Comparison of ENCODE assay signal across 8 cellular contexts in the genomic region with DNA sequence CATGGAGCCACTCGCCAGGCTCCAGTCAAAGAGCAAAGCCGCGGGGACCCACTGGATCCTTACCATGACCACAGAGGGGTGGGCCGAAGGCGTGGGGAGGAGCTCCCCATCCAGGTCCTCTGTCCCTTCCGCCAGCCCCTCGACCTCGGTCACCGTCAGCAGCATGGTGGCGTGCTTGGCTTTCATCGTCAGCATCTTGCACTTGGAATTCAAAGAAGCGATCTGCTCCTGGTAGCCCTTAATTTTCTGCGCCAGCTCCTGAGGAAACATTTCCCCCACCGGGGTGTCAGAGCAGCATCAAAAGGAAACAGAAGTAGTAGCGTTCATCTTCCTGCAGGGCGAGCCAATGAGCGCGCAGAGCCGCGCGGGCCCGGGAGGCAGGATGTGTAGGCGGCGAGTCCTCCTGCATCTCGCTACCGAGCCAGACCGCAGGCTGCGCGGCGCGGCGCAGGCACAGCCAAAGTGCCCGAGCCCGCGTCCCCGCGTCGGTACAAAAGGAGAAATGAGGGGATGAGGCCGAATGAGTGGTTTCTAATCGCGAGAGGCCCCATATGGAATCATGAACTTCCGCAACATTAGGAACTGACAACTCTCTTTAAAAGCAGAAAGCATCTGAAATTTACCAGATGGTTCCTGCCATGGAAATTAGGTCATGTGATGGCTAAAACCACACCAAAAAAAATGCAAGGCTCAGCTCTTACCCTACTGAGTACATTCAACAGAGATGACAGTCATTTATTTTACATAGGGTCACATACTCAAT.
DNase-seq lines count a peak whose midpoint lies in the region; ATAC-seq and TF ChIP-seq lines count a peak whose summit lies in the region.

No MANE protein-coding gene starts in this region.

- peak; percentile 88 for ATAC-seq in GM18867 (IDR thresholded peaks at IDR 0.05; ENCODE audit: unreplicated experiment)
- peak; percentile 96 for ATAC-seq in HG03097 (IDR thresholded peaks at IDR 0.05; ENCODE audit: low FRiP score, unreplicated experiment)
- ATAC-seq in left colon = peak; percentile 97

- no peaks in the 10 kb centered on the region for H3K36me3 ChIP-seq in ACC112 (ENCODE audit: insufficient read depth, low read length)
- H3K36me3 ChIP-seq in colonic mucosa = no peaks in the 10 kb centered on the region

- peak overlapping the region; percentile 38 to 78 for H3K9ac ChIP-seq in colonic mucosa (ENCODE audit: low read depth in 2 of 2, low read length in 2 of 2)

- H3K4me3 ChIP-seq in ACC112 (ENCODE audit: low read depth, low read length) (peak overlapping the region; percentile 86), colonic mucosa (peak overlapping the region; percentile 50)

- H3K4me1 ChIP-seq in ACC112 (ENCODE audit: control insufficient read depth, insufficient read depth, low read length, unreplicated experiment) (peaks cover 6% of the 10 kb centered on the region), colonic mucosa (no peaks in the 10 kb centered on the region)

- H3K27ac ChIP-seq in ACC112 (ENCODE audit: low read depth, low read length) (peak overlapping the region; percentile 76), colonic mucosa (peak overlapping the region; percentile 78)

- H2AFZ ChIP-seq in ACC112 (ENCODE audit: low read length, unreplicated experiment) = peak overlapping the region; percentile 44

- peak; percentile 35 for DNase-seq in NCI-H510A (lab: John Stamatoyannopoulos, UW)
- peak; percentile 85 for DNase-seq in activated CD4-positive, alpha-beta T cell treated with anti-CD3 and anti-CD28 coated beads for 4 hours
- peak; percentile 79 for DNase-seq in colonic mucosa
- DNase-seq in left colon = peak; percentile 71 to 83
- DNase-seq in stimulated activated CD4-positive, alpha-beta T cell treated with anti-CD3 and anti-CD28 coated beads, Interleukin-1b, Interleukin-23, amount 100 ng/mL, for 4 hours (ENCODE audit: low read depth in 2 of 2) = peak; percentile 77 to 82

- H3K79me2 ChIP-seq in ACC112 (ENCODE audit: control insufficient read depth, insufficient read depth, low read length, unreplicated experiment) = no peaks in the 10 kb centered on the region

- peak; percentile 47 for TF ChIP-seq CTCF in colonic mucosa (IDR thresholded peaks at IDR 0.05)

- H3K27me3 ChIP-seq in ACC112 (ENCODE audit: insufficient read depth, low read length) (no peaks in the 10 kb centered on the region), colonic mucosa (no peaks in the 10 kb centered on the region)

- intact Hi-C loops in colonic mucosa (cut with DNase I) (no loop called here), left colon (cut with DNase I, micrococcal nuclease) (no loop called here)

- no peaks in the 10 kb centered on the region for H3K9me3 ChIP-seq in colonic mucosa

Comparison
In these comparisons a context has a peak if more than half of its experiments do, and no peak if none do; other contexts are left out.
1. Peak in every context shown above with its lines: DNase-seq, ATAC-seq, H3K4me3 ChIP-seq and H3K27ac ChIP-seq.
2. DNase-seq: peak in every context shown above with its lines; median percentile 85 in activated CD4-positive, alpha-beta T cell treated with anti-CD3 and anti-CD28 coated beads for 4 hours; 80 in stimulated activated CD4-positive, alpha-beta T cell treated with anti-CD3 and anti-CD28 coated beads, Interleukin-1b, Interleukin-23, amount 100 ng/mL, for 4 hours; 79 in colonic mucosa; 77 in left colon; 35 in NCI-H510A.